1 cellular context compared by ENCODE assay signal in genomic region chr2:85354286-85355072, GRCh38.
A peak's percentile ranks its signal among the peaks of the same experiment; 100 is the strongest.
TF ChIP-seq lines count a peak whose summit lies in the region.

TSS of gene ELMOD3 (plus strand) at chr2:85354769. CDS start at chr2:85357199, 2,430 bp downstream.
TSS of gene RETSAT (minus strand) at chr2:85354528. CDS start at chr2:85354507, 21 bp downstream.

TF ChIP-seq in K562, 482 proteins besides CTCF, POLR2A, EP300 and RAD21 (continued from another document and continues in another):
- TF ChIP-seq STAT5A (IDR thresholded peaks at IDR 0.05; ENCODE audit: borderline replicate concordance, low read length) = no peak
- no peak for TF ChIP-seq U2AF2 (optimal IDR thresholded peaks at IDR 0.05; ENCODE audit: low read depth, low read length)
- TF ChIP-seq HDAC8 (tag; IDR thresholded peaks at IDR 0.05) = no peak
- TF ChIP-seq TGIF2 (CRISPR knock-in tag; IDR thresholded peaks at IDR 0.05) = no peak
- no peak for TF ChIP-seq ZNF695 (CRISPR knock-in tag; IDR thresholded peaks at IDR 0.05)
- TF ChIP-seq, protein P1, sequence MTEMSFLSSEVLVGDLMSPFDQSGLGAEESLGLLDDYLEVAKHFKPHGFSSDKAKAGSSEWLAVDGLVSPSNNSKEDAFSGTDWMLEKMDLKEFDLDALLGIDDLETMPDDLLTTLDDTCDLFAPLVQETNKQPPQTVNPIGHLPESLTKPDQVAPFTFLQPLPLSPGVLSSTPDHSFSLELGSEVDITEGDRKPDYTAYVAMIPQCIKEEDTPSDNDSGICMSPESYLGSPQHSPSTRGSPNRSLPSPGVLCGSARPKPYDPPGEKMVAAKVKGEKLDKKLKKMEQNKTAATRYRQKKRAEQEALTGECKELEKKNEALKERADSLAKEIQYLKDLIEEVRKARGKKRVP (CRISPR knock-in tag; IDR thresholded peaks at IDR 0.05) = no peak
- no peak for TF ChIP-seq SFPQ (IDR thresholded peaks at IDR 0.05; ENCODE audit: low read depth, low read length)
- no peak for TF ChIP-seq TSHZ1 (CRISPR knock-in tag; IDR thresholded peaks at IDR 0.05)
- TF ChIP-seq ZKSCAN3 (CRISPR knock-in tag; IDR thresholded peaks at IDR 0.05) = no peak
- TF ChIP-seq RERE (CRISPR knock-in tag; IDR thresholded peaks at IDR 0.05; ENCODE audit: borderline replicate concordance) = no peak
- TF ChIP-seq ZNF583 (CRISPR knock-in tag; IDR thresholded peaks at IDR 0.05) = peak; percentile 31; the same call in 1 of the 2 replicates
- TF ChIP-seq NFIX (CRISPR knock-in tag; IDR thresholded peaks at IDR 0.05; ENCODE audit: low read depth) = no peak
- no peak for TF ChIP-seq RBM34 (IDR thresholded peaks at IDR 0.05; ENCODE audit: borderline replicate concordance, insufficient read depth, low read length)
- no peak for TF ChIP-seq POLR3G (IDR thresholded peaks at IDR 0.05; ENCODE audit: extremely low read depth, insufficient read length, insufficient replicate concordance)
- peak; percentile 99 for TF ChIP-seq POU5F1 (IDR thresholded peaks at IDR 0.05; ENCODE audit: borderline replicate concordance, low read depth, low read length, partially characterized antibody)
- TF ChIP-seq MEIS2 (IDR thresholded peaks at IDR 0.05; ENCODE audit: partially characterized antibody) = peak; percentile 45
- TF ChIP-seq DMBX1 (CRISPR knock-in tag; IDR thresholded peaks at IDR 0.05; ENCODE audit: borderline replicate concordance) = no peak
- no peak for TF ChIP-seq ZNF785 (CRISPR knock-in tag; IDR thresholded peaks at IDR 0.05)
- TF ChIP-seq ZNF212 (CRISPR knock-in tag; IDR thresholded peaks at IDR 0.05) = no peak
- peak; percentile 99 for TF ChIP-seq LCOR (CRISPR knock-in tag; IDR thresholded peaks at IDR 0.05)
- TF ChIP-seq MAFG (tag; conservative IDR thresholded peaks at IDR 0.05) = no peak
- TF ChIP-seq IFI16 (CRISPR knock-in tag; IDR thresholded peaks at IDR 0.05) = no peak
- no peak for TF ChIP-seq ZNF445 (CRISPR knock-in tag; IDR thresholded peaks at IDR 0.05; ENCODE audit: low read depth)
- TF ChIP-seq, protein P2, sequence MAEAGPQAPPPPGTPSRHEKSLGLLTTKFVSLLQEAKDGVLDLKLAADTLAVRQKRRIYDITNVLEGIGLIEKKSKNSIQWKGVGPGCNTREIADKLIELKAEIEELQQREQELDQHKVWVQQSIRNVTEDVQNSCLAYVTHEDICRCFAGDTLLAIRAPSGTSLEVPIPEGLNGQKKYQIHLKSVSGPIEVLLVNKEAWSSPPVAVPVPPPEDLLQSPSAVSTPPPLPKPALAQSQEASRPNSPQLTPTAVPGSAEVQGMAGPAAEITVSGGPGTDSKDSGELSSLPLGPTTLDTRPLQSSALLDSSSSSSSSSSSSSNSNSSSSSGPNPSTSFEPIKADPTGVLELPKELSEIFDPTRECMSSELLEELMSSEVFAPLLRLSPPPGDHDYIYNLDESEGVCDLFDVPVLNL (CRISPR knock-in tag; IDR thresholded peaks at IDR 0.05; ENCODE audit: low read depth) = no peak
- TF ChIP-seq SREBF2 (CRISPR knock-in tag; IDR thresholded peaks at IDR 0.05) = no peak
- 0 out of 2 replicates have a peak, but pooled peaks have one; percentile 69 for TF ChIP-seq OTX1 (CRISPR knock-in tag; IDR thresholded peaks at IDR 0.05)
- TF ChIP-seq DACH1 (IDR thresholded peaks at IDR 0.05; ENCODE audit: partially characterized antibody) = no peak
- TF ChIP-seq RNF2 (IDR thresholded peaks at IDR 0.05) = peak; percentile 76; the same call in 1 of the 2 replicates
- no peak for TF ChIP-seq RBM15 (IDR thresholded peaks at IDR 0.05; ENCODE audit: insufficient read depth, low read length)
- no peak for TF ChIP-seq NR3C1 (CRISPR knock-in tag; IDR thresholded peaks at IDR 0.05)
- TF ChIP-seq KAT7 (CRISPR knock-in tag; IDR thresholded peaks at IDR 0.05; ENCODE audit: borderline replicate concordance) = peak; percentile 81; the same call in 1 of the 2 replicates
- TF ChIP-seq ZNF830 (CRISPR knock-in tag; IDR thresholded peaks at IDR 0.05) = no peak
- TF ChIP-seq CUX1 (CRISPR knock-in tag; IDR thresholded peaks at IDR 0.05) = no peak
- peak; percentile 94 for TF ChIP-seq TFAP4 (CRISPR knock-in tag; IDR thresholded peaks at IDR 0.05; ENCODE audit: borderline replicate concordance)
- TF ChIP-seq, protein P3, sequence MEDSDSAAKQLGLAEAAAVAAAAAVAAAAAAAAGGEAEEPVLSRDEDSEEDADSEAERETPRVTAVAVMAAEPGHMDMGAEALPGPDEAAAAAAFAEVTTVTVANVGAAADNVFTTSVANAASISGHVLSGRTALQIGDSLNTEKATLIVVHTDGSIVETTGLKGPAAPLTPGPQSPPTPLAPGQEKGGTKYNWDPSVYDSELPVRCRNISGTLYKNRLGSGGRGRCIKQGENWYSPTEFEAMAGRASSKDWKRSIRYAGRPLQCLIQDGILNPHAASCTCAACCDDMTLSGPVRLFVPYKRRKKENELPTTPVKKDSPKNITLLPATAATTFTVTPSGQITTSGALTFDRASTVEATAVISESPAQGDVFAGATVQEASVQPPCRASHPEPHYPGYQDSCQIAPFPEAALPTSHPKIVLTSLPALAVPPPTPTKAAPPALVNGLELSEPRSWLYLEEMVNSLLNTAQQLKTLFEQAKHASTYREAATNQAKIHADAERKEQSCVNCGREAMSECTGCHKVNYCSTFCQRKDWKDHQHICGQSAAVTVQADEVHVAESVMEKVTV (CRISPR knock-in tag; IDR thresholded peaks at IDR 0.05) = no peak
- TF ChIP-seq IRF1 (CRISPR knock-in tag; IDR thresholded peaks at IDR 0.05; ENCODE audit: borderline replicate concordance) = no peak
